Comparison of ENCODE assay signal across 8 cellular contexts in the genomic region with DNA sequence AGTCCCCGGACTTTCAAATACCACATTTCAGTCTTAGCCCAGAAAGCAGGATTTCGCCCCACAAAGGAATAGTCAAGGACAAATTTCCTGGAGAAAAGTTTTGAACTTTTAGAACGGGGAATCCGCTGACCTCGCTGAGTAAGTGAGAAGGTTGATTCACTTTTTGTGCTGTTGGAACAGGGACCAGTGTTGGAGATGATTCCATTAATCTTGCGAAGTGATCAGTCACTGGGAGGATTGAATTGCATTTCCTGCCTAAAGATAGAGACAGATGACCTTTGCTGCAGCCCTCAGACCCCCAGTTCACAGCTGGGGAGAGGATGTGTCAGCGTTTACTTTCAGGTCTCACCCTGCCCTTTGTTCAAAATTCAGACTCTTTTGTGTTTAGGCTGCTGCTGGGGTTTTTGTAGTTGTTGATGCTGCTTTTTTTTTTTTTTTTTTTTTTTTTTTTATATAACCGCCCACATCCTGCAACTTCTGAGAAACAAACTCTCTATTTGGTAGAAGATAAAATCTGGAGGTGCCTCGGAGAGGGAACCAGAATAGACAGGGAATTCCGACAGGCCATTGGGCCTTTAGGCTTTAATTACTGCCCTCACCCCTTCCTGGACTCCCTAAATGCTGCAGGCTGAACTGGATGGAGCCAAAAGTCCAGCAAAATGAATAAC. TPM values are rescaled to one million over a fixed set of nuclear protein-coding genes. Genes with fewer than 3 reads are reported as not detected.
DNase-seq lines count a peak whose midpoint lies in the region; ATAC-seq and TF ChIP-seq lines count a peak whose summit lies in the region.

No MANE protein-coding gene starts in this region.

- H3K9ac ChIP-seq in mucosa of rectum (ENCODE audit: low read depth in 1 of 2, low read length in 2 of 2): peak overlapping the region; percentile 56 to 57

- no peak for TF ChIP-seq EP300 in suprapubic skin (IDR thresholded peaks at IDR 0.05)

- in situ Hi-C loops in GM13976 (cut with MboI; ENCODE audit: low sequenced_read_pairs, unreplicated experiment): no loop called here

- TF ChIP-seq CTCF in GM13976 (IDR thresholded peaks at IDR 0.05; ENCODE audit: borderline replicate concordance, control extremely low read depth, extremely low read depth, insufficient read depth, missing control alignments) (no peak), chondrocyte (IDR thresholded peaks at IDR 0.05) (no peak), suprapubic skin (IDR thresholded peaks at IDR 0.05) (no peak)

- no peaks in the 10 kb centered on the region for H3K36me3 Mint-ChIP-seq in chondrocyte (ENCODE audit: low read depth)

- H3K4me3 ChIP-seq in mucosa of rectum (ENCODE audit: low read length in 2 of 2) (peak overlapping the region; percentile 6 to 23), suprapubic skin (peak overlapping the region; percentile 49)

- H3K9me3 ChIP-seq in mucosa of rectum (ENCODE audit: control insufficient read depth in 2 of 2, low read length in 2 of 2) (no peaks in the 10 kb centered on the region), suprapubic skin (no peaks in the 10 kb centered on the region)

- peak overlapping the region; percentile 81 for H3K27ac Mint-ChIP-seq in chondrocyte (ENCODE audit: unreplicated experiment)

- H3K4me1 ChIP-seq in mucosa of rectum (ENCODE audit: control insufficient read depth in 2 of 2, insufficient read depth in 2 of 2, low read length in 2 of 2): no peaks in the 10 kb centered on the region
- peaks cover 9% of the 10 kb centered on the region for H3K4me1 ChIP-seq in suprapubic skin

- H3K27ac ChIP-seq in mucosa of rectum (ENCODE audit: low read depth in 2 of 2, low read length in 2 of 2) (peak overlapping the region; percentile 82 to 83), suprapubic skin (peak overlapping the region; percentile 77)

- peak; percentile 50 for ATAC-seq in HG03097 (IDR thresholded peaks at IDR 0.05; ENCODE audit: low FRiP score, unreplicated experiment)

- no peaks in the 10 kb centered on the region for H3K27me3 Mint-ChIP-seq in chondrocyte (ENCODE audit: low read depth)

- peak; percentile 79 for DNase-seq in GM13976 (ENCODE audit: low spot score)
- DNase-seq in activated CD4-positive, CD25-positive, alpha-beta regulatory T cell (lab: John Stamatoyannopoulos, UW): peak in 3 of 4 experiments; percentile 27 to 40 (median 32)
- DNase-seq in chondrocyte (ENCODE audit: low spot score): no peak
- no peak for DNase-seq in suprapubic skin (ENCODE audit: low spot score in 2 of 2)
- no peak for DNase-seq in pons (ENCODE audit: low spot score)
- no peak for DNase-seq in iPS-NIHi11 (ENCODE audit: low spot score)

- peak overlapping the region; percentile 48 for H3K4me3 Mint-ChIP-seq in chondrocyte (ENCODE audit: unreplicated experiment)

- H3K9me3 Mint-ChIP-seq in chondrocyte (ENCODE audit: low read depth): no peaks in the 10 kb centered on the region

- H3K27me3 ChIP-seq in mucosa of rectum (ENCODE audit: control insufficient read depth in 2 of 2, insufficient read depth in 2 of 2, low read length in 2 of 2) (no peaks in the 10 kb centered on the region), suprapubic skin (no peaks in the 10 kb centered on the region)

- peaks cover 20% of the 10 kb centered on the region for H3K4me1 Mint-ChIP-seq in chondrocyte (ENCODE audit: low read depth)

- no peaks in the 10 kb centered on the region for H3K36me3 ChIP-seq in mucosa of rectum (ENCODE audit: control insufficient read depth in 2 of 2, insufficient read depth in 2 of 2, low read length in 2 of 2)
- H3K36me3 ChIP-seq in suprapubic skin: no peaks in the 10 kb centered on the region

- 23% methylated on average over 10 of the region's 10 CpGs for WGBS in suprapubic skin

- no peak for TF ChIP-seq POLR2A in suprapubic skin (IDR thresholded peaks at IDR 0.05)

RNA-seq across cellular contexts. Expression of a gene that starts 9.8 kb away (rescaled TPM):
- 21.3 to 25.3 TPM (median 21.8 TPM) in 3 replicates for total RNA-seq in chondrocyte
- total RNA-seq in suprapubic skin: 10 to 100 TPM; 47.8 to 53.7 (median 50.4) TPM

RNA-seq across cellular contexts. Expression of a gene that starts 35.7 kb away (rescaled TPM):
- total RNA-seq in chondrocyte (6.0 to 9.3 TPM (median 8.9 TPM) in 3 replicates), suprapubic skin (10 to 100 TPM; 56.5 to 81.4 (median 71.4) TPM)

Comparison
In these comparisons a context has a peak if more than half of its experiments do, and no peak if none do; other contexts are left out.
1. DNase-seq: peak in GM13976 (single experiment) and activated CD4-positive, CD25-positive, alpha-beta regulatory T cell (3 of 4); none in chondrocyte (single experiment), suprapubic skin (0 of 2), pons (single experiment) and iPS-NIHi11 (single experiment).